25 cellular contexts compared by ENCODE assay signal in the genomic region with DNA sequence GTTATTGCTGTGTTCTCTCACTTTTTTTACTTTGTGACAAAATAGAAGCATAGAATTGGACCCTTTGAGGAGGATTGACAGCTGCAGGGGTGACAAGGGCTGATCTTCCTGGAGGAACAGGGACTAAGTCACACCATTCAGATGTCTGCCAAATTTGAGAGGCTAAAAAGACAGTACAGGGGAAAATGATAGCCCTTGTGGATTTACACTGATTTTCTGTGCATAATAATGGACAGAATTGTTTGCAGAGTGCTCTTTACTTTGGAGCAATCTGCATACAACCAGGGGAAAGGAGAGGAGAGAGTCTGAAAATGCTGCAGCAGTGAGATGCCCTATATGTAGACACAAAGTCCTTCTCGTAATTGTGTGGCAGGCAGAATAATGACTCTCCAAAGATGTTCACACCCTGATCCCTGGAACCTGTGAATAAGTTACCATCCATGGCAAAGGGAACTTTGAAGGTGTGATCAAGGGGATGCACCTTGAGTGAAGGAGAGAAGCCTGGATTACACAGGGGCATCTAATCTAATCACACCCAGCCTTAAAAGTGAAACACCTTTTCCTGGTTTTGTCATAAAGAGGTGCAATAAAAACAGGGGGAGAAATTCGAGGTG.
"Had no signal": no experiment of that assay in that cellular context is flagged by ENCODE, and none has a peak within 500 bp of the region (broad histone marks: within the 10 kb centered on the region; RNA-seq: fewer than 3 reads in every experiment).

No MANE protein-coding gene starts in this region.

- H3K9me3 Mint-ChIP-seq: endodermal cell, natural killer cell, neural progenitor cell had no signal

- H3K36me3 Mint-ChIP-seq: activated naive CD8-positive, alpha-beta T cell; natural killer cell; neural progenitor cell had no signal

- H3K27ac Mint-ChIP-seq: activated naive CD8-positive, alpha-beta T cell; endodermal cell; natural killer cell; neural progenitor cell had no signal

- H3K27ac ChIP-seq: cardiac muscle cell, left ventricle myocardium inferior, neural progenitor cell, right lobe of liver, thyroid gland, upper lobe of left lung, vagina, VCaP had no signal

- H3K4me3 Mint-ChIP-seq: activated naive CD8-positive, alpha-beta T cell; endodermal cell; natural killer cell; neural progenitor cell had no signal

- DNase-seq: activated CD4-positive, alpha-beta T cell treated with anti-CD3 and anti-CD28 coated beads for 4 hours; activated CD4-positive, alpha-beta T cell treated with anti-CD3 and anti-CD28 coated beads, Interleukin-2, amount 50 U/mL, for 4 hours; activated effector memory CD4-positive, alpha-beta T cell treated with Interleukin-2 at 50 U/mL for 16 hours; activated naive CD4-positive, alpha-beta T cell treated with Interleukin-2 at 50 U/mL for 16 hours; activated T-cell treated with anti-CD3 and anti-CD28 coated beads for 4 hours; aorta; body of pancreas; endodermal cell; foreskin fibroblast; kidney glomerular epithelial cell; left ventricle myocardium inferior; natural killer cell; occipital lobe; posterior cingulate gyrus; right lobe of liver; stimulated activated CD4-positive, alpha-beta T cell treated with anti-CD3 and anti-CD28 coated beads, Interleukin-12 subunit alpha, Interleukin-12 subunit beta, amount 100 ng/mL, for 4 hours; stimulated activated CD4-positive, alpha-beta T cell treated with anti-CD3 and anti-CD28 coated beads, Interleukin-4, amount 100 ng/mL, for 1 hour; stimulated activated naive CD8-positive, alpha-beta T cell treated with anti-CD3 and anti-CD28 coated beads, Interleukin-15, Interleukin-2, amounts not matched to agents 100 U/mL and 50 U/mL, for 24 hours; thyroid gland; upper lobe of left lung had no signal

- H3K4me1 Mint-ChIP-seq: natural killer cell, neural progenitor cell had no signal
